8 cellular contexts compared by ENCODE assay signal in the genomic region with DNA sequence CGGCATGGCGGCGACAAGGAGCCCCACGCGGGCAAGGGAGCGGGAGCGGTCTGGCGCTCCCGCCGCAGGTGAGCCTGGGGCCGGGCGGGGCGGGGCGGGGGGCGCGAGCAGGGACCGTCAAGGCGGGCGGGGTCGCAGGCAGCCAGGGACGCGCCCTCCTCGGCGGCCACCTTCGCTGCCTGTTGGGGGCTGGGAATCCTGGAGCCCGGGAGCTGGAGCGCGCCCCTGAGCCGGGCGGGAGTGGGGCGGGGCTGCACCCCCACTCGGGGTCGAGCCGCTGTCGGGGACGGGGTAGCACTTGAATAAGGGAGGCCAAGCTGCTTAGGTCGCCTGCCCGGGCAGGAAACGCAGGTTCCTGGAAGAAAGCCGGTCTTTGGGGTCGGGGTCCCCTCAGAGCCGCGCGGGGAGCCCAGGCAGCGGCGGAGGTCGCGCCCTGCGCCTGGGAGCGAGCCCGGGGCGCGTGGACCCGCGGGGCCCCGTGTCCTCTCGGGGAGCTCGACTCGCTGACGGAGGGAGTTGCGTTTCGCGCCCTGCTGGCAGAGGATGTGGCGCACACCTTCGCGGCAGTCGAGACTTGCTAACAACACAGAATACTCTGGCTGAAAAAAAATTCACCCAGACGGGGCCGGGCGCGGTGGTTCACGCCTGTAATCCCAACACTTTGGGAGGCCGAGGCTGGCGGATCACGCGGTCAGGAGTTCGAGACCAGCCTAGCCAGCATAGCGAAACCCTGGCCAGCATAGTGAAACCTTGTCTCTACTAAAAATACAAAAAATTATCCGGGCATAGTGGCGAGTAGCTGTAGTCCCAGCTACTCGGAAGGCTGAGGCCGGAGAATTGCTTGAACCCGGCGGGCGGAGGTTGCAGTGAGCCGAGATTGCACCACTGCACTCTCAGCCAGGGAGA.
DNase-seq lines count a peak whose midpoint lies in the region; ATAC-seq and TF ChIP-seq lines count a peak whose summit lies in the region.

No MANE protein-coding gene starts in this region.

- H3K4me2 ChIP-seq in DND-41 (ENCODE audit: insufficient read depth, low read length), result peak overlapping the region; percentile 55

- ATAC-seq in DND-41 (ENCODE audit: insufficient read depth, low read depth), result peak; percentile 65
- peak; percentile 77 for ATAC-seq in GM21528 (IDR thresholded peaks at IDR 0.05; ENCODE audit: low FRiP score, unreplicated experiment)

- no peaks in the 10 kb centered on the region for H3K79me2 ChIP-seq in DND-41 (ENCODE audit: insufficient read depth, low read length)

- H3K36me3 ChIP-seq in DND-41 (ENCODE audit: insufficient read depth, low read length) (no peaks in the 10 kb centered on the region), iPS-18a (ENCODE audit: control insufficient read depth, low read depth, low read length) (no peaks in the 10 kb centered on the region)

- H3K9ac ChIP-seq in DND-41 (ENCODE audit: low read depth, low read length), result peak overlapping the region; percentile 32; the same call in 1 of the 2 replicates
- H3K9ac ChIP-seq in iPS-18a (ENCODE audit: low read length), result peak overlapping the region; percentile 23

- no peaks in the 10 kb centered on the region for H4K20me1 ChIP-seq in DND-41 (ENCODE audit: insufficient read depth, low read length)

- H3K4me3 ChIP-seq in DND-41 (ENCODE audit: low read depth in 1 of 2, low read length in 2 of 2) (peak overlapping the region in 1 of 2 experiments; percentile 42; a peak in 2 of 4 replicates), iPS-18a (ENCODE audit: low read length) (peak overlapping the region; percentile 71)

- H2AFZ ChIP-seq in DND-41 (ENCODE audit: low read depth, low read length), result no peak overlapping the region

- no peak overlapping the region for H3K27ac ChIP-seq in DND-41 (ENCODE audit: low read length)
- no peak overlapping the region for H3K27ac ChIP-seq in iPS-18a (ENCODE audit: low read length)

- DNase-seq in DND-41, result peak; percentile 19
- DNase-seq in HuH-7.5 (ENCODE audit: low spot score), result peak; percentile 41
- DNase-seq in SW 1271 (lab: John Stamatoyannopoulos, UW), result peak; percentile 33 to 77
- DNase-seq in activated naive CD8-positive, alpha-beta T cell treated with anti-CD3 and anti-CD28 coated beads, Interleukin-2, amount 50 U/mL, for 16 hours (ENCODE audit: low read depth, low spot score), result peak; percentile 67
- peak; percentile 65 to 68 for DNase-seq in stimulated activated CD4-positive, alpha-beta T cell treated with anti-CD3 and anti-CD28 coated beads, Interleukin-15, amount 100 ng/mL, for 1 hour (ENCODE audit: low read depth in 1 of 2, low spot score in 1 of 2)
- no peak for DNase-seq in midbrain (lab: John Stamatoyannopoulos, UW)

- H3K9me3 ChIP-seq in DND-41 (ENCODE audit: insufficient read depth, low read length, severe bottlenecking) (no peaks in the 10 kb centered on the region), iPS-18a (ENCODE audit: control insufficient read depth, low read depth, low read length) (no peaks in the 10 kb centered on the region)

- TF ChIP-seq CTCF in DND-41 (IDR thresholded peaks at IDR 0.05; ENCODE audit: borderline replicate concordance, extremely low read depth, low read length, poor library complexity, severe bottlenecking), result no peak

- H3K27me3 ChIP-seq in DND-41 (ENCODE audit: insufficient read depth, low read length, poor library complexity) (peaks cover 48% of the 10 kb centered on the region), iPS-18a (ENCODE audit: control insufficient read depth, insufficient read depth, low read length) (peaks cover 43% of the 10 kb centered on the region)

- peaks cover 12% of the 10 kb centered on the region; the same call in 1 of the 2 replicates for H3K4me1 ChIP-seq in DND-41 (ENCODE audit: insufficient read depth, low read length)
- H3K4me1 ChIP-seq in iPS-18a (ENCODE audit: control insufficient read depth, low read depth, low read length), result peaks cover 3% of the 10 kb centered on the region
